ENCODE assay signal across 29 cellular contexts in the genomic region with DNA sequence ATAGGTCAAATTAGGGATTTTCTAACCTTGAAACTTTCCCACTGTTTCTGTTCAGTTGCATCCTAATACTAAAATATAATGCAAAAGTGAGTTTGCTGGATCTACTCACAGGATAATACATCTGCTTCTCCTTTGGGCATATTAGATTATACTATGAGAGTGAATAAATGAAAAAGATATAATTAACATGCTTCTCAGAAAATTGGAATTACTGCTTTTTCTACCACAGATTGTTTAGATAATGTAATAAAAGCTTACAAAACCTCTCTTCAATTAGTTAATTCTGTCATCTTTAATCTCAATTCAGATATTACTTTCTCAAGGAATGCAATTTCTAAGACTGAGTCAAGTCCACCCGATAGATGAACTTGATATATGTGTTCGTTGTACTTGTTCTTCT.
"Had no signal": no experiment of that assay in that cellular context is flagged by ENCODE, and none has a peak within 500 bp of the region (broad histone marks: within the 10 kb centered on the region; RNA-seq: fewer than 3 reads in every experiment).

No MANE protein-coding gene starts in this region.

- H3K4me1 ChIP-seq: colonic mucosa, esophagus muscularis mucosa, esophagus squamous epithelium, foreskin keratinocyte, gastrocnemius medialis, gastroesophageal sphincter, heart left ventricle, heart right ventricle had no signal

- ATAC-seq: effector memory CD8-positive, alpha-beta T cell; esophagus mucosa; foreskin keratinocyte; gastrocnemius medialis; gastroesophageal sphincter; heart left ventricle; heart right ventricle had no signal

- FAIRE-seq: colon, endometrium, endothelial cell of umbilical vein, frontal cortex had no signal

- H2AFZ ChIP-seq: hepatocyte had no signal

- H3K4me2 ChIP-seq: hepatocyte had no signal

- H3K27me3 ChIP-seq: colonic mucosa, dorsolateral prefrontal cortex, esophagus muscularis mucosa, esophagus squamous epithelium, foreskin keratinocyte, gastrocnemius medialis, gastroesophageal sphincter, heart left ventricle, heart right ventricle, hepatocyte had no signal

- H3K79me2 ChIP-seq: hepatocyte had no signal

- H3K36me3 ChIP-seq: colonic mucosa, esophagus muscularis mucosa, esophagus squamous epithelium, gastrocnemius medialis, gastroesophageal sphincter, heart left ventricle, heart right ventricle had no signal

- H3K4me3 ChIP-seq: colonic mucosa, coronary artery, dorsolateral prefrontal cortex, esophagus muscularis mucosa, esophagus squamous epithelium, gastrocnemius medialis, gastroesophageal sphincter, heart left ventricle, hepatocyte had no signal

- H3K9me3 ChIP-seq: colonic mucosa, esophagus muscularis mucosa, esophagus squamous epithelium, gastrocnemius medialis, gastroesophageal sphincter, heart left ventricle, heart right ventricle had no signal

- DNase-seq: colonic mucosa; cortex of kidney; dermis blood vessel endothelial cell; dorsolateral prefrontal cortex; effector CD4-positive, alpha-beta T cell; effector CD8-positive, alpha-beta T cell; effector memory CD4-positive, alpha-beta T cell; effector memory CD8-positive, alpha-beta T cell; endodermal cell; erythroblast; esophagus squamous epithelium; foreskin fibroblast; foreskin keratinocyte; foreskin melanocyte; gastrocnemius medialis; glutamatergic neuron; head of caudate nucleus; heart left ventricle; heart right ventricle had no signal

- H3K27ac ChIP-seq: colonic mucosa, coronary artery, dorsolateral prefrontal cortex, epithelial cell of prostate, esophagus muscularis mucosa, esophagus squamous epithelium, foreskin keratinocyte, gastrocnemius medialis, gastroesophageal sphincter, heart left ventricle, heart right ventricle, hepatocyte had no signal
